Comparison of ENCODE assay signal across 27 cellular contexts in genomic region chr1:44565265-44565750, GRCh38.
"Had no signal": no experiment of that assay in that cellular context is flagged by ENCODE, and none has a peak within 500 bp of the region (broad histone marks: within the 10 kb centered on the region; RNA-seq: fewer than 3 reads in every experiment).

No MANE protein-coding gene starts in this region.

- H3K27me3 ChIP-seq: cardiac muscle cell, Peyer's patch had no signal

- H3K4me3 ChIP-seq: cardiac muscle cell, Peyer's patch, SJCRH30 had no signal

- FAIRE-seq: astrocyte had no signal

- H3K4me1 ChIP-seq: Peyer's patch had no signal

- H3K9me3 ChIP-seq: Peyer's patch, SJCRH30, SK-N-SH had no signal

- ATAC-seq: activated naive CD4-positive, alpha-beta T cell treated with anti-CD3 and anti-CD28 coated beads, Interleukin-2, amount 50 U/mL, for 72 hours; activated naive CD8-positive, alpha-beta T cell treated with anti-CD3 and anti-CD28 coated beads, Interleukin-2, amount 50 U/mL, for 24 hours; activated T-cell treated with anti-CD3 and anti-CD28 coated beads, Interleukin-2, amount 50 U/mL, for 4 hours had no signal

- DNase-seq: activated CD4-positive, alpha-beta memory T cell treated with anti-CD3 and anti-CD28 coated beads for 36 hours; activated CD4-positive, alpha-beta T cell treated with anti-CD3 and anti-CD28 coated beads for 1 hour; activated CD4-positive, alpha-beta T cell treated with anti-CD3 and anti-CD28 coated beads, Interleukin-2, amount 10 ng/mL, durations not matched to agents 24 days and 14 days; activated CD8-positive, alpha-beta memory T cell treated with anti-CD3 and anti-CD28 coated beads for 24 hours; activated effector memory CD4-positive, alpha-beta T cell treated with anti-CD3 and anti-CD28 coated beads, Interleukin-2, amount 50 U/mL, for 16 hours; activated naive CD4-positive, alpha-beta T cell treated with Interleukin-2 at 50 U/mL for 16 hours; activated naive CD8-positive, alpha-beta T cell treated with anti-CD3 and anti-CD28 coated beads, Interleukin-2, amount 50 U/mL, for 24 hours; activated T-cell treated with anti-CD3 and anti-CD28 coated beads, Interleukin-2, amount 50 U/mL, for 4 hours; amniotic stem cell; Kasumi-1; KBM-7; NCI-H1105 treated with DMSO at 0.1 percent for 48 hours; NCI-H187 treated with DMSO at 0.1 percent for 48 hours; NCI-H2081 treated with DMSO at 0.1 percent for 48 hours; NCI-H446; NCI-H524; NCI-H774; NK-92 treated with Interleukin-12 subunit alpha and Interleukin-12 subunit beta, amount 100 ng/mL, for 24 hours; Peyer's patch; Right ventricle myocardium superior; SJCRH30; SK-N-SH; T-helper 1 cell had no signal

- H3K4me2 ChIP-seq: SK-N-SH had no signal

- H3K36me3 ChIP-seq: cardiac muscle cell, Peyer's patch, SJCRH30 had no signal

- H3K27ac ChIP-seq: cardiac muscle cell, Peyer's patch, RWPE1, SJCRH30 had no signal

- H3K9ac ChIP-seq: SK-N-SH had no signal
